In the genomic region with DNA sequence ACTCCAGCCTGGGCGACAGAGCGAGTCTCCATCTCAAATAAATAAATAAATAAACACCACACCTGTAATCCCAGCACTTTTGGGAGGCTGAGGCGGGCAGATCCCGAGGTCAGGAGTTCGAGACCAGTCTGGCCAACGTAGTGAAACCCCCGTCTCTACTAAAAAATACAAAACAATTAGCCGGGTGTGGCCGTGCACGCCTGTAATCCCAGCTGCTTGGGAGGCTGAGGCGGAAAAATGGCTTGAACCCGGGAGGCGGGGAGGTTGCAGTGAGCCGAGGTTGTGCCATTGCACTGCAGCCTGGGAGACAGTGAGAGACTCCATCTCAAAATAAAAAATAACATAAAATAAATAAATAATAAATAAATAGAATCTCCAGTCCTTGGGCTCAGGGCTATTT, we compare ENCODE assay signal across 25 cellular contexts.
"Had no signal": no experiment of that assay in that cellular context is flagged by ENCODE, and none has a peak within 500 bp of the region (broad histone marks: within the 10 kb centered on the region; RNA-seq: fewer than 3 reads in every experiment).

No MANE protein-coding gene starts in this region.

- H3K9me3 Mint-ChIP-seq: stimulated activated naive CD8-positive, alpha-beta T cell treated with anti-CD3 and anti-CD28 coated beads, Interleukin-15, amount 100 ng/mL, for 72 hours had no signal

- H3K36me3 Mint-ChIP-seq: stimulated activated effector memory CD8-positive, alpha-beta T cell treated with anti-CD3 and anti-CD28 coated beads, Interleukin-12 subunit alpha, Interleukin-12 subunit beta, amount 100 ng/mL, for 72 hours; stimulated activated memory B cell treated with anti-CD40 and anti-IgM and Interleukin-4, amounts not matched to agents 10 μg/mL and 1 μg/mL and 100 μg/mL, for 72 hours; stimulated activated naive B cell treated with anti-CD40 and anti-IgM and Interleukin-4, amounts not matched to agents 10 μg/mL and 1 μg/mL and 100 μg/mL, for 72 hours; type B pancreatic cell had no signal

- H3K4me3 ChIP-seq: stomach, suprapubic skin, testis, thoracic aorta, thyroid gland, tibial artery, tibial nerve, transverse colon, upper lobe of left lung, upper lobe of right lung, uterus had no signal

- H3K27me3 Mint-ChIP-seq: stimulated activated memory B cell treated with anti-CD40 and anti-IgM and Interleukin-4, amounts not matched to agents 10 μg/mL and 1 μg/mL and 100 μg/mL, for 72 hours; stimulated activated naive B cell treated with anti-CD40 and anti-IgM and Interleukin-4, amounts not matched to agents 10 μg/mL and 1 μg/mL and 100 μg/mL, for 72 hours; stimulated activated naive CD8-positive, alpha-beta T cell treated with anti-CD3 and anti-CD28 coated beads, Interleukin-15, amount 100 ng/mL, for 72 hours; stimulated activated naive CD8-positive, alpha-beta T cell treated with anti-CD3 and anti-CD28 coated beads, Interleukin-15, Interleukin-2, amounts not matched to agents 100 ng/mL and 50 ng/mL, for 24 hours had no signal

- H3K27me3 ChIP-seq: stomach, suprapubic skin, testis, thyroid gland, tibial artery, tibial nerve, transverse colon, upper lobe of left lung, upper lobe of right lung, uterus had no signal

- H3K27ac Mint-ChIP-seq: stimulated activated effector memory CD8-positive, alpha-beta T cell treated with anti-CD3 and anti-CD28 coated beads, Interleukin-12 subunit alpha, Interleukin-12 subunit beta, amount 100 ng/mL, for 72 hours; stimulated activated memory B cell treated with anti-CD40 and anti-IgM and Interleukin-4, amounts not matched to agents 10 μg/mL and 1 μg/mL and 100 μg/mL, for 72 hours; stimulated activated naive B cell treated with anti-CD40 and anti-IgM and Interleukin-4, amounts not matched to agents 10 μg/mL and 1 μg/mL and 100 μg/mL, for 72 hours; stimulated activated naive CD8-positive, alpha-beta T cell treated with anti-CD3 and anti-CD28 coated beads, Interleukin-15, amount 100 ng/mL, for 72 hours; stimulated activated naive CD8-positive, alpha-beta T cell treated with anti-CD3 and anti-CD28 coated beads, Interleukin-15, Interleukin-2, amounts not matched to agents 100 ng/mL and 50 ng/mL, for 24 hours; type B pancreatic cell had no signal

- H3K4me3 Mint-ChIP-seq: stimulated activated effector memory CD8-positive, alpha-beta T cell treated with anti-CD3 and anti-CD28 coated beads, Interleukin-12 subunit alpha, Interleukin-12 subunit beta, amount 100 ng/mL, for 72 hours; stimulated activated memory B cell treated with anti-CD40 and anti-IgM and Interleukin-4, amounts not matched to agents 10 μg/mL and 1 μg/mL and 100 μg/mL, for 72 hours; stimulated activated naive B cell treated with anti-CD40 and anti-IgM and Interleukin-4, amounts not matched to agents 10 μg/mL and 1 μg/mL and 100 μg/mL, for 72 hours; stimulated activated naive CD8-positive, alpha-beta T cell treated with anti-CD3 and anti-CD28 coated beads, Interleukin-15, amount 100 ng/mL, for 72 hours; stimulated activated naive CD8-positive, alpha-beta T cell treated with anti-CD3 and anti-CD28 coated beads, Interleukin-15, Interleukin-2, amounts not matched to agents 100 ng/mL and 50 ng/mL, for 24 hours; type B pancreatic cell had no signal

- DNase-seq: stimulated activated CD4-positive, alpha-beta T cell treated with anti-CD3 and anti-CD28 coated beads, Interleukin-2, amount 100 ng/mL, for 48 hours; stimulated activated CD4-positive, alpha-beta T cell treated with anti-CD3 and anti-CD28 coated beads, Interleukin-4, amount 100 ng/mL, for 1 hour; stimulated activated CD4-positive, alpha-beta T cell treated with anti-CD3 and anti-CD28 coated beads, Interleukin-4, amount 100 ng/mL, for 24 hours; stimulated activated CD4-positive, alpha-beta T cell treated with anti-CD3 and anti-CD28 coated beads, Interleukin-4, amount 100 ng/mL, for 4 hours; stimulated activated CD8-positive, alpha-beta memory T cell treated with anti-CD3 and anti-CD28 coated beads, Interleukin-4, amount 100 ng/mL, for 48 hours; stimulated activated naive B cell treated with anti-CD40 and anti-IgM and Interleukin-4, amounts not matched to agents 10 μg/mL and 1 μg/mL and 100 μg/mL, for 72 hours; stimulated activated naive CD4-positive, alpha-beta T cell treated with Interleukin-2 at 50 U/mL for 16 hours; stimulated activated naive CD8-positive, alpha-beta T cell treated with anti-CD3 and anti-CD28 coated beads, Interleukin-15, amount 100 ng/mL, for 72 hours; stimulated activated naive CD8-positive, alpha-beta T cell treated with anti-CD3 and anti-CD28 coated beads, Interleukin-15, Interleukin-2, amounts not matched to agents 100 U/mL and 50 U/mL, for 24 hours; stomach; substantia nigra; testis; thyroid gland; tibial artery; transverse colon; upper lobe of left lung; upper lobe of right lung; uterus had no signal

- ATAC-seq: stimulated activated effector memory CD8-positive, alpha-beta T cell treated with anti-CD3 and anti-CD28 coated beads, Interleukin-12 subunit alpha, Interleukin-12 subunit beta, amount 100 ng/mL, for 72 hours; stimulated activated memory B cell treated with anti-CD40 and anti-IgM and Interleukin-4, amounts not matched to agents 10 μg/mL and 1 μg/mL and 100 μg/mL, for 72 hours; stimulated activated naive B cell treated with anti-CD40 and anti-IgM and Interleukin-4, amounts not matched to agents 10 μg/mL and 1 μg/mL and 100 μg/mL, for 72 hours; stimulated activated naive CD8-positive, alpha-beta T cell treated with anti-CD3 and anti-CD28 coated beads, Interleukin-15, amount 100 ng/mL, for 72 hours; stimulated activated naive CD8-positive, alpha-beta T cell treated with anti-CD3 and anti-CD28 coated beads, Interleukin-15, Interleukin-2, amounts not matched to agents 100 U/mL and 50 U/mL, for 24 hours; upper lobe of right lung had no signal

- H3K4me1 Mint-ChIP-seq: stimulated activated effector memory CD8-positive, alpha-beta T cell treated with anti-CD3 and anti-CD28 coated beads, Interleukin-12 subunit alpha, Interleukin-12 subunit beta, amount 100 ng/mL, for 72 hours; stimulated activated memory B cell treated with anti-CD40 and anti-IgM and Interleukin-4, amounts not matched to agents 10 μg/mL and 1 μg/mL and 100 μg/mL, for 72 hours; stimulated activated naive B cell treated with anti-CD40 and anti-IgM and Interleukin-4, amounts not matched to agents 10 μg/mL and 1 μg/mL and 100 μg/mL, for 72 hours; stimulated activated naive CD8-positive, alpha-beta T cell treated with anti-CD3 and anti-CD28 coated beads, Interleukin-15, amount 100 ng/mL, for 72 hours had no signal

- H3K4me1 ChIP-seq: stomach, suprapubic skin, testis, thyroid gland, tibial nerve, transverse colon, upper lobe of left lung, upper lobe of right lung, uterus had no signal

- H3K36me3 ChIP-seq: stomach, suprapubic skin, thoracic aorta, thyroid gland, tibial artery, tibial nerve, transverse colon, upper lobe of left lung, upper lobe of right lung, uterus had no signal

- H3K9me3 ChIP-seq: testis, thoracic aorta, thyroid gland, tibial artery, transverse colon, upper lobe of left lung, upper lobe of right lung, uterus had no signal

- H3K27ac ChIP-seq: stomach, suprapubic skin, testis, thoracic aorta, thyroid gland, tibial artery, tibial nerve, transverse colon, upper lobe of left lung, upper lobe of right lung, uterus had no signal
